In genomic region chr6:147660334-147661311, GRCh38 we compare ENCODE assay signal across 22 cellular contexts.
"Had no signal": no experiment of that assay in that cellular context is flagged by ENCODE, and none has a peak within 500 bp of the region (broad histone marks: within the 10 kb centered on the region; RNA-seq: fewer than 3 reads in every experiment).

No MANE protein-coding gene starts in this region.

- H3K4me1 ChIP-seq: adrenal gland, SJCRH30 had no signal

- ATAC-seq: activated CD4-positive, CD25-positive, alpha-beta regulatory T cell treated with anti-CD3 and anti-CD28 coated beads, Interleukin-2, amount 50 U/mL, for 24 hours; activated CD8-positive, alpha-beta T cell treated with anti-CD3 and anti-CD28 coated beads for 36 hours had no signal

- H3K36me3 ChIP-seq: adrenal gland, SJCRH30, WERI-Rb-1 had no signal

- H3K9me2 ChIP-seq: SK-N-SH had no signal

- H3K9me3 ChIP-seq: adrenal gland, SJCRH30, SK-N-SH had no signal

- H3K27me3 ChIP-seq: adrenal gland, SJCRH30 had no signal

- H3K4me2 ChIP-seq: SK-N-SH had no signal

- H3K9ac ChIP-seq: SK-N-SH had no signal

- H3K4me3 ChIP-seq: adrenal gland, SJCRH30 had no signal

- DNase-seq: activated CD4-positive, alpha-beta T cell treated with anti-CD3 and anti-CD28 coated beads for 4 hours; activated CD8-positive, alpha-beta memory T cell treated with anti-CD3 and anti-CD28 coated beads, Interleukin-2, amount 50 U/mL, for 4 hours; activated CD8-positive, alpha-beta T cell treated with anti-CD3 and anti-CD28 coated beads for 36 hours; activated naive CD4-positive, alpha-beta T cell treated with anti-CD3 and anti-CD28 coated beads, Interleukin-2, amount 50 U/mL, for 16 hours; activated naive CD8-positive, alpha-beta T cell treated with anti-CD3 and anti-CD28 coated beads, Interleukin-2, amount 10 ng/mL, durations not matched to agents 7 days and 5 days; adrenal gland; anterior cingulate cortex; cerebellar nuclear complex; Karpas-422; MM.1S; NCI-H1105; NCI-H1436; NCI-H187; NCI-H2081 treated with DMSO at 0.1 percent for 48 hours; NCI-H2227 treated with DMSO at 0.1 percent for 48 hours; NCI-H510A; NCI-H526 treated with DMSO at 0.1 percent for 48 hours; SJCRH30; SK-N-SH; T-helper 1 cell; WERI-Rb-1 had no signal

- H3K27ac ChIP-seq: adrenal gland, SJCRH30, WERI-Rb-1 had no signal
